2 cellular contexts compared by ENCODE assay signal in the genomic region with DNA sequence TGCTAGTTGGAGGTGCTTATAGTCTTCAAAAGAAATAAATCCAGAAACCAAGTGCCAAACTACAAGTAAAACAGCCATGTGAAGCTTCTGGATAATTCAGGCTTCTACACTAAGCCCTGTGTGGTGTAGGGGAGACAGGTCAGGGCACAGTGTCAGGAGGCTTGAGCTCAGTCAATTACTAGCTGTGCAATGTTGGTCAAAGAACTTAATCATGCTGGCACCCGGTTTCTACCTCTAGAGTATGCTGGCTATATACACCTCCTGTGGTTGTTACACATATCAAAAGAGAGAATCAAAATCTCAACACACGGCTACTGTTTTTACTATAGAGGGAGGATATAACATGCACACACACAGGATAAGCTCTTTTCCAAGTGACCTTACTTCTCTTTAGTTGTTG.
TF ChIP-seq lines count a peak whose summit lies in the region.

No MANE protein-coding gene starts in this region.

TF ChIP-seq in GM23338, 12 proteins besides CTCF, POLR2A, EP300 and RAD21:
- TF ChIP-seq ZNF114 (CRISPR knock-in tag; IDR thresholded peaks at IDR 0.05) (no peak), NANOG (IDR thresholded peaks at IDR 0.05; ENCODE audit: borderline replicate concordance) (no peak), ZNF331 (CRISPR knock-in tag; IDR thresholded peaks at IDR 0.05; ENCODE audit: low read depth) (no peak), CREB1 (CRISPR knock-in tag; IDR thresholded peaks at IDR 0.05; ENCODE audit: low read depth) (no peak), EZH2 (IDR thresholded peaks at IDR 0.05; ENCODE audit: low read depth, unreplicated experiment) (no peak), POLR2AphosphoS5 (IDR thresholded peaks at IDR 0.05; ENCODE audit: low read depth) (no peak), STAT1 (IDR thresholded peaks at IDR 0.05; ENCODE audit: unreplicated experiment) (no peak)
- TF ChIP-seq, protein P1, sequence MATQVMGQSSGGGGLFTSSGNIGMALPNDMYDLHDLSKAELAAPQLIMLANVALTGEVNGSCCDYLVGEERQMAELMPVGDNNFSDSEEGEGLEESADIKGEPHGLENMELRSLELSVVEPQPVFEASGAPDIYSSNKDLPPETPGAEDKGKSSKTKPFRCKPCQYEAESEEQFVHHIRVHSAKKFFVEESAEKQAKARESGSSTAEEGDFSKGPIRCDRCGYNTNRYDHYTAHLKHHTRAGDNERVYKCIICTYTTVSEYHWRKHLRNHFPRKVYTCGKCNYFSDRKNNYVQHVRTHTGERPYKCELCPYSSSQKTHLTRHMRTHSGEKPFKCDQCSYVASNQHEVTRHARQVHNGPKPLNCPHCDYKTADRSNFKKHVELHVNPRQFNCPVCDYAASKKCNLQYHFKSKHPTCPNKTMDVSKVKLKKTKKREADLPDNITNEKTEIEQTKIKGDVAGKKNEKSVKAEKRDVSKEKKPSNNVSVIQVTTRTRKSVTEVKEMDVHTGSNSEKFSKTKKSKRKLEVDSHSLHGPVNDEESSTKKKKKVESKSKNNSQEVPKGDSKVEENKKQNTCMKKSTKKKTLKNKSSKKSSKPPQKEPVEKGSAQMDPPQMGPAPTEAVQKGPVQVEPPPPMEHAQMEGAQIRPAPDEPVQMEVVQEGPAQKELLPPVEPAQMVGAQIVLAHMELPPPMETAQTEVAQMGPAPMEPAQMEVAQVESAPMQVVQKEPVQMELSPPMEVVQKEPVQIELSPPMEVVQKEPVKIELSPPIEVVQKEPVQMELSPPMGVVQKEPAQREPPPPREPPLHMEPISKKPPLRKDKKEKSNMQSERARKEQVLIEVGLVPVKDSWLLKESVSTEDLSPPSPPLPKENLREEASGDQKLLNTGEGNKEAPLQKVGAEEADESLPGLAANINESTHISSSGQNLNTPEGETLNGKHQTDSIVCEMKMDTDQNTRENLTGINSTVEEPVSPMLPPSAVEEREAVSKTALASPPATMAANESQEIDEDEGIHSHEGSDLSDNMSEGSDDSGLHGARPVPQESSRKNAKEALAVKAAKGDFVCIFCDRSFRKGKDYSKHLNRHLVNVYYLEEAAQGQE (IDR thresholded peaks at IDR 0.05; ENCODE audit: unreplicated experiment), result no peak
- TF ChIP-seq, protein P2, sequence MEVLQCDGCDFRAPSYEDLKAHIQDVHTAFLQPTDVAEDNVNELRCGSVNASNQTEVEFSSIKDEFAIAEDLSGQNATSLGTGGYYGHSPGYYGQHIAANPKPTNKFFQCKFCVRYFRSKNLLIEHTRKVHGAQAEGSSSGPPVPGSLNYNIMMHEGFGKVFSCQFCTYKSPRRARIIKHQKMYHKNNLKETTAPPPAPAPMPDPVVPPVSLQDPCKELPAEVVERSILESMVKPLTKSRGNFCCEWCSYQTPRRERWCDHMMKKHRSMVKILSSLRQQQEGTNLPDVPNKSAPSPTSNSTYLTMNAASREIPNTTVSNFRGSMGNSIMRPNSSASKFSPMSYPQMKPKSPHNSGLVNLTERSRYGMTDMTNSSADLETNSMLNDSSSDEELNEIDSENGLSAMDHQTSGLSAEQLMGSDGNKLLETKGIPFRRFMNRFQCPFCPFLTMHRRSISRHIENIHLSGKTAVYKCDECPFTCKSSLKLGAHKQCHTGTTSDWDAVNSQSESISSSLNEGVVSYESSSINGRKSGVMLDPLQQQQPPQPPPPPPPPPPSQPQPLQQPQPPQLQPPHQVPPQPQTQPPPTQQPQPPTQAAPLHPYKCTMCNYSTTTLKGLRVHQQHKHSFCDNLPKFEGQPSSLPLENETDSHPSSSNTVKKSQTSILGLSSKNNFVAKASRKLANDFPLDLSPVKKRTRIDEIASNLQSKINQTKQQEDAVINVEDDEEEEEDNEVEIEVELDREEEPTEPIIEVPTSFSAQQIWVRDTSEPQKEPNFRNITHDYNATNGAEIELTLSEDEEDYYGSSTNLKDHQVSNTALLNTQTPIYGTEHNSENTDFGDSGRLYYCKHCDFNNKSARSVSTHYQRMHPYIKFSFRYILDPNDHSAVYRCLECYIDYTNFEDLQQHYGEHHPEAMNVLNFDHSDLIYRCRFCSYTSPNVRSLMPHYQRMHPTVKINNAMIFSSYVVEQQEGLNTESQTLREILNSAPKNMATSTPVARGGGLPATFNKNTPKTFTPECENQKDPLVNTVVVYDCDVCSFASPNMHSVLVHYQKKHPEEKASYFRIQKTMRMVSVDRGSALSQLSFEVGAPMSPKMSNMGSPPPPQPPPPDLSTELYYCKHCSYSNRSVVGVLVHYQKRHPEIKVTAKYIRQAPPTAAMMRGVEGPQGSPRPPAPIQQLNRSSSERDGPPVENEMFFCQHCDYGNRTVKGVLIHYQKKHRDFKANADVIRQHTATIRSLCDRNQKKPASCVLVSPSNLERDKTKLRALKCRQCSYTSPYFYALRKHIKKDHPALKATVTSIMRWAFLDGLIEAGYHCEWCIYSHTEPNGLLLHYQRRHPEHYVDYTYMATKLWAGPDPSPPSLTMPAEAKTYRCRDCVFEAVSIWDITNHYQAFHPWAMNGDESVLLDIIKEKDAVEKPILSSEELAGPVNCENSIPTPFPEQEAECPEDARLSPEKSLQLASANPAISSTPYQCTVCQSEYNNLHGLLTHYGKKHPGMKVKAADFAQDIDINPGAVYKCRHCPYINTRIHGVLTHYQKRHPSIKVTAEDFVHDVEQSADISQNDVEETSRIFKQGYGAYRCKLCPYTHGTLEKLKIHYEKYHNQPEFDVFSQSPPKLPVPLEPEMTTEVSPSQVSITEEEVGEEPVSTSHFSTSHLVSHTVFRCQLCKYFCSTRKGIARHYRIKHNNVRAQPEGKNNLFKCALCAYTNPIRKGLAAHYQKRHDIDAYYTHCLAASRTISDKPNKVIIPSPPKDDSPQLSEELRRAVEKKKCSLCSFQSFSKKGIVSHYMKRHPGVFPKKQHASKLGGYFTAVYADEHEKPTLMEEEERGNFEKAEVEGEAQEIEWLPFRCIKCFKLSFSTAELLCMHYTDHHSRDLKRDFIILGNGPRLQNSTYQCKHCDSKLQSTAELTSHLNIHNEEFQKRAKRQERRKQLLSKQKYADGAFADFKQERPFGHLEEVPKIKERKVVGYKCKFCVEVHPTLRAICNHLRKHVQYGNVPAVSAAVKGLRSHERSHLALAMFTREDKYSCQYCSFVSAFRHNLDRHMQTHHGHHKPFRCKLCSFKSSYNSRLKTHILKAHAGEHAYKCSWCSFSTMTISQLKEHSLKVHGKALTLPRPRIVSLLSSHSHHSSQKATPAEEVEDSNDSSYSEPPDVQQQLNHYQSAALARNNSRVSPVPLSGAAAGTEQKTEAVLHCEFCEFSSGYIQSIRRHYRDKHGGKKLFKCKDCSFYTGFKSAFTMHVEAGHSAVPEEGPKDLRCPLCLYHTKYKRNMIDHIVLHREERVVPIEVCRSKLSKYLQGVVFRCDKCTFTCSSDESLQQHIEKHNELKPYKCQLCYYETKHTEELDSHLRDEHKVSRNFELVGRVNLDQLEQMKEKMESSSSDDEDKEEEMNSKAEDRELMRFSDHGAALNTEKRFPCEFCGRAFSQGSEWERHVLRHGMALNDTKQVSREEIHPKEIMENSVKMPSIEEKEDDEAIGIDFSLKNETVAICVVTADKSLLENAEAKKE (CRISPR knock-in tag; IDR thresholded peaks at IDR 0.05), result no peak
- TF ChIP-seq, protein P3, sequence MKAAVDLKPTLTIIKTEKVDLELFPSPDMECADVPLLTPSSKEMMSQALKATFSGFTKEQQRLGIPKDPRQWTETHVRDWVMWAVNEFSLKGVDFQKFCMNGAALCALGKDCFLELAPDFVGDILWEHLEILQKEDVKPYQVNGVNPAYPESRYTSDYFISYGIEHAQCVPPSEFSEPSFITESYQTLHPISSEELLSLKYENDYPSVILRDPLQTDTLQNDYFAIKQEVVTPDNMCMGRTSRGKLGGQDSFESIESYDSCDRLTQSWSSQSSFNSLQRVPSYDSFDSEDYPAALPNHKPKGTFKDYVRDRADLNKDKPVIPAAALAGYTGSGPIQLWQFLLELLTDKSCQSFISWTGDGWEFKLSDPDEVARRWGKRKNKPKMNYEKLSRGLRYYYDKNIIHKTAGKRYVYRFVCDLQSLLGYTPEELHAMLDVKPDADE (IDR thresholded peaks at IDR 0.05), result no peak

TF ChIP-seq in GM12878, 131 proteins besides CTCF, POLR2A, EP300 and RAD21:
- TF ChIP-seq, protein P4, sequence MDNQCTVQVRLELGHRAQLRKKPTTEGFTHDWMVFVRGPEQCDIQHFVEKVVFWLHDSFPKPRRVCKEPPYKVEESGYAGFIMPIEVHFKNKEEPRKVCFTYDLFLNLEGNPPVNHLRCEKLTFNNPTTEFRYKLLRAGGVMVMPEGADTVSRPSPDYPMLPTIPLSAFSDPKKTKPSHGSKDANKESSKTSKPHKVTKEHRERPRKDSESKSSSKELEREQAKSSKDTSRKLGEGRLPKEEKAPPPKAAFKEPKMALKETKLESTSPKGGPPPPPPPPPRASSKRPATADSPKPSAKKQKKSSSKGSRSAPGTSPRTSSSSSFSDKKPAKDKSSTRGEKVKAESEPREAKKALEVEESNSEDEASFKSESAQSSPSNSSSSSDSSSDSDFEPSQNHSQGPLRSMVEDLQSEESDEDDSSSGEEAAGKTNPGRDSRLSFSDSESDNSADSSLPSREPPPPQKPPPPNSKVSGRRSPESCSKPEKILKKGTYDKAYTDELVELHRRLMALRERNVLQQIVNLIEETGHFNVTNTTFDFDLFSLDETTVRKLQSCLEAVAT (IDR thresholded peaks at IDR 0.05), result no peak
- TF ChIP-seq SKIL (IDR thresholded peaks at IDR 0.05; ENCODE audit: low read depth, poor library complexity, severe bottlenecking), result no peak
- TF ChIP-seq NR2C2 (IDR thresholded peaks at IDR 0.05; ENCODE audit: borderline replicate concordance, control insufficient read depth, insufficient read length, low read depth), result no peak
- no peak for TF ChIP-seq GABPA (IDR thresholded peaks at IDR 0.05; ENCODE audit: low read depth)
- TF ChIP-seq TAF1 (IDR thresholded peaks at IDR 0.05; ENCODE audit: borderline replicate concordance, low read depth, low read length), result no peak
- no peak for TF ChIP-seq KDM1A (IDR thresholded peaks at IDR 0.05; ENCODE audit: borderline replicate concordance)
- no peak for TF ChIP-seq E2F8 (IDR thresholded peaks at IDR 0.05; ENCODE audit: low read depth, partially characterized antibody)
- TF ChIP-seq IKZF2 (IDR thresholded peaks at IDR 0.05), result no peak
- no peak for TF ChIP-seq ZBTB4 (CRISPR knock-in tag; IDR thresholded peaks at IDR 0.05)
- TF ChIP-seq NFYA (IDR thresholded peaks at IDR 0.05; ENCODE audit: borderline replicate concordance, low read depth, low read length), result no peak
